In genomic region chr4:40662962-40663604, GRCh38 we compare ENCODE assay signal across 8 cellular contexts. TPM values are rescaled to one million over a fixed set of nuclear protein-coding genes. Genes with fewer than 3 reads are reported as not detected.
A peak's percentile ranks its signal among the peaks of the same experiment; 100 is the strongest.
DNase-seq lines count a peak whose midpoint lies in the region; ATAC-seq, FAIRE-seq and TF ChIP-seq lines count a peak whose summit lies in the region.

No MANE protein-coding gene starts in this region.

- TF ChIP-seq POLR2A in gastroesophageal sphincter (IDR thresholded peaks at IDR 0.05): no peak

- ATAC-seq in GM19324 (IDR thresholded peaks at IDR 0.05; ENCODE audit: low FRiP score, unreplicated experiment) (peak; percentile 60), HG03457 (IDR thresholded peaks at IDR 0.05; ENCODE audit: unreplicated experiment) (peak; percentile 44), RWPE2 (ENCODE audit: low read depth) (peak; percentile 99), gastroesophageal sphincter (no peak)

- TF ChIP-seq EP300 in gastroesophageal sphincter (IDR thresholded peaks at IDR 0.05): no peak

- TF ChIP-seq CTCF in RWPE2 (IDR thresholded peaks at IDR 0.05; ENCODE audit: poor library complexity, severe bottlenecking): no peak
- no peak for TF ChIP-seq CTCF in gastroesophageal sphincter (IDR thresholded peaks at IDR 0.05)

- 17% methylated on average over 10 of the region's 10 CpGs for WGBS in gastroesophageal sphincter (ENCODE audit: low coverage in 1 of 2), 2 donors

- H3K27ac ChIP-seq in RWPE2 (ENCODE audit: poor library complexity, severe bottlenecking) (no peak overlapping the region), gastroesophageal sphincter (no peak overlapping the region)

- H3K36me3 ChIP-seq in RWPE2 (ENCODE audit: low read depth) (no peaks in the 10 kb centered on the region), gastroesophageal sphincter (no peaks in the 10 kb centered on the region)

- H3K27me3 ChIP-seq in RWPE2 (ENCODE audit: insufficient read depth, poor library complexity, severe bottlenecking): no peaks in the 10 kb centered on the region
- no peaks in the 10 kb centered on the region for H3K27me3 ChIP-seq in gastroesophageal sphincter

- H3K4me1 ChIP-seq in RWPE2 (ENCODE audit: insufficient read depth, poor library complexity, severe bottlenecking) (peaks cover 10% of the 10 kb centered on the region), gastroesophageal sphincter (no peaks in the 10 kb centered on the region)

- no peak for FAIRE-seq in urothelium cell line (lab: Jason Lieb, UNC)

- H3K4me3 ChIP-seq in RWPE2 (ENCODE audit: severe bottlenecking) (no peak overlapping the region), gastroesophageal sphincter (no peak overlapping the region)

- H3K9me3 ChIP-seq in RWPE2 (ENCODE audit: severe bottlenecking) (no peaks in the 10 kb centered on the region), gastroesophageal sphincter (no peaks in the 10 kb centered on the region)

- DNase-seq in COR-L47 (lab: John Stamatoyannopoulos, UW) (peak; percentile 57), RWPE2 (ENCODE audit: low spot score) (no peak), glomerular visceral epithelial cell (ENCODE audit: extremely low spot score) (peak; percentile 58), urothelium cell line (ENCODE audit: low spot score) (peak; percentile 30), hepatic stellate cell (ENCODE audit: low spot score) (no peak)

RNA-seq across cellular contexts. Expression of gene RBM47, which starts 33.4 kb away (rescaled TPM):
- 10 to 100 TPM in 3 of 4 donors, 1 to 10 TPM in 1; 9.1 to 36.9 (median 26.4) TPM for total RNA-seq in gastroesophageal sphincter

Comparison
In these comparisons a context has a peak if more than half of its experiments do, and no peak if none do; other contexts are left out.
1. DNase-seq: peak in COR-L47 (single experiment), glomerular visceral epithelial cell (single experiment) and urothelium cell line (single experiment); none in RWPE2 (single experiment) and hepatic stellate cell (single experiment).